In the genomic region with DNA sequence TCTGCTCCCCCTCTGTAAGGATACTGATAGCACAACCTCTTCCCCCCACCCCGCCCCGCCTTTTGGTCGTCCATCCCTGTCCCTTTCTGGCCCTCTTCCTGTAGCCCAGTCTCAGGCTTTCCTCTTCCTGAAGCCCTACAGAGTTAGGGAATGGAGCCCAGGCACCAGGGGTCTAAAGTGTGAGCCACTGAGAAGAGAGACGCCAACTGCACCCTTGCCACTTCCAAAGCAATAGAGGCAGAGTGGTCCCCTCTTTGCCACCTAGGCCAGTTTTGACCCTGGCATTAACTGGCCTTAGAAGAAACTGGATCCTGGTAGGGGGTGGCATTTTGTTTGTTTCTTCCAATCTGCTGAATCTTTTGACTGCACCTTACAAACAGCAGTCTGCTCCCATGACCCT, we compare ENCODE assay signal across 26 cellular contexts. TPM values are rescaled to one million over a fixed set of nuclear protein-coding genes. Genes with fewer than 3 reads are reported as not detected.
DNase-seq lines count a peak whose midpoint lies in the region; ATAC-seq and TF ChIP-seq lines count a peak whose summit lies in the region.
"Had no signal": no experiment of that assay in that cellular context is flagged by ENCODE, and none has a peak within 500 bp of the region (broad histone marks: within the 10 kb centered on the region; RNA-seq: fewer than 3 reads in every experiment).

No MANE protein-coding gene starts in this region.

- H3K36me3 ChIP-seq in aorta (ENCODE audit: control insufficient read depth in 1 of 2, insufficient read depth in 2 of 2, low read length in 1 of 2), result peaks cover 5 to 23% of the 10 kb centered on the region in 2 donors

- no peaks in the 10 kb centered on the region for H3K4me1 ChIP-seq in aorta (ENCODE audit: control insufficient read depth in 1 of 2, insufficient read depth in 2 of 2, low read length in 2 of 2)

- no peaks in the 10 kb centered on the region for H3K9me3 ChIP-seq in aorta (ENCODE audit: control insufficient read depth, low read length)
- H3K9me3 ChIP-seq: thyroid gland had no signal

- peak overlapping the region; percentile 19 for H3K27ac Mint-ChIP-seq in activated naive CD4-positive, alpha-beta T cell treated with anti-CD3 and anti-CD28 coated beads, Interleukin-2, amount 10 ng/mL, durations not matched to agents 7 days and 5 days
- H3K27ac Mint-ChIP-seq: activated T-helper 2 cell treated with anti-CD3 and anti-CD28 coated beads, Interferon-gamma antibody, Interleukin-2, Interleukin-4, amounts not matched to agents 10 μg/mL and 5 μg/mL and 100 μg/mL, durations not matched to agents 14 hours and 24 hours and 36 hours; CD8-positive, alpha-beta T cell had no signal

- POLR2A ChIA-PET in RWPE1 (lab: Yijun Ruan, JAX; ENCODE audit: low non-redundant PET), result no interaction called here

- no peak overlapping the region for H3K4me3 ChIP-seq in aorta (ENCODE audit: low read length in 2 of 2)
- H3K4me3 ChIP-seq: GM23248, lung, skin epidermis, thyroid gland had no signal

- H3K27me3 ChIP-seq in aorta (ENCODE audit: control insufficient read depth in 1 of 2, insufficient read depth in 2 of 2, low read length in 1 of 2), result no peaks in the 10 kb centered on the region
- H3K27me3 ChIP-seq: thyroid gland had no signal

- no peaks in the 10 kb centered on the region for H3K9me3 Mint-ChIP-seq in activated naive CD4-positive, alpha-beta T cell treated with anti-CD3 and anti-CD28 coated beads, Interleukin-2, amount 10 ng/mL, durations not matched to agents 7 days and 5 days
- H3K9me3 Mint-ChIP-seq: activated T-helper 2 cell treated with anti-CD3 and anti-CD28 coated beads, Interferon-gamma antibody, Interleukin-2, Interleukin-4, amounts not matched to agents 10 μg/mL and 5 μg/mL and 100 μg/mL, durations not matched to agents 14 hours and 24 hours and 36 hours; CD8-positive, alpha-beta T cell had no signal

- no peak for ATAC-seq in left lobe of liver
- no peak for ATAC-seq in sciatic nerve
- no peak for ATAC-seq in HG03432 (IDR thresholded peaks at IDR 0.05; ENCODE audit: unreplicated experiment)
- no peak for ATAC-seq in aorta (ENCODE audit: low FRiP score)
- no peak for ATAC-seq in HG03280 (IDR thresholded peaks at IDR 0.05; ENCODE audit: unreplicated experiment)
- ATAC-seq: CD8-positive, alpha-beta T cell; stimulated activated naive CD8-positive, alpha-beta T cell treated with anti-CD3 and anti-CD28 coated beads, Interleukin-15, Interleukin-2, amounts not matched to agents 100 U/mL and 50 U/mL, for 24 hours had no signal

- peaks cover 52% of the 10 kb centered on the region for H3K4me1 Mint-ChIP-seq in activated naive CD4-positive, alpha-beta T cell treated with anti-CD3 and anti-CD28 coated beads, Interleukin-2, amount 10 ng/mL, durations not matched to agents 7 days and 5 days

- intact Hi-C loops in sciatic nerve (cut with DNase I) (no loop called here), aorta (cut with DNase I) (no loop called here)

- no peak overlapping the region for H3K4me3 Mint-ChIP-seq in activated naive CD4-positive, alpha-beta T cell treated with anti-CD3 and anti-CD28 coated beads, Interleukin-2, amount 10 ng/mL, durations not matched to agents 7 days and 5 days
- H3K4me3 Mint-ChIP-seq: CD8-positive, alpha-beta T cell had no signal

- H3K27ac ChIP-seq in RWPE1, result peak overlapping the region; percentile 45
- H3K27ac ChIP-seq in aorta (ENCODE audit: low read depth in 1 of 2, low read length in 2 of 2), result no peak overlapping the region
- H3K27ac ChIP-seq: GM23248, thyroid gland, WERI-Rb-1 had no signal

- H3K36me3 Mint-ChIP-seq in activated naive CD4-positive, alpha-beta T cell treated with anti-CD3 and anti-CD28 coated beads, Interleukin-2, amount 10 ng/mL, durations not matched to agents 7 days and 5 days, result peaks cover 56% of the 10 kb centered on the region

- 71 to 75% methylated on average over 4 of the region's 4 CpGs for WGBS in aorta, 2 donors

- no peak for DNase-seq in activated naive CD4-positive, alpha-beta T cell treated with anti-CD3 and anti-CD28 coated beads, Interleukin-2, amount 10 ng/mL, durations not matched to agents 7 days and 5 days
- no peak for DNase-seq in activated naive CD4-positive, alpha-beta T cell treated with Interleukin-2 at 50 U/mL for 16 hours
- no peak for DNase-seq in RWPE1 (ENCODE audit: low spot score)
- DNase-seq in left lobe of liver (ENCODE audit: low spot score), result peak; percentile 37
- peak; percentile 33 for DNase-seq in sciatic nerve (ENCODE audit: low spot score)
- no peak for DNase-seq in aorta
- DNase-seq: amniotic stem cell; CD8-positive, alpha-beta T cell; DMS79; GM23248; hypothalamus; islet precursor cell; MV-4-11; NCI-H1930; NCI-H226; NCI-H774; OCI-M1; SHP77 treated with DMSO at 0.1 percent for 48 hours; stimulated activated naive CD8-positive, alpha-beta T cell treated with anti-CD3 and anti-CD28 coated beads, Interleukin-15, Interleukin-2, amounts not matched to agents 100 U/mL and 50 U/mL, for 24 hours; thyroid gland; WERI-Rb-1 had no signal

- H3K27me3 Mint-ChIP-seq in activated naive CD4-positive, alpha-beta T cell treated with anti-CD3 and anti-CD28 coated beads, Interleukin-2, amount 10 ng/mL, durations not matched to agents 7 days and 5 days, result peaks cover 6% of the 10 kb centered on the region

- no peak for TF ChIP-seq CTCF in RWPE1 (conservative IDR thresholded peaks at IDR 0.05; ENCODE audit: low read depth)

- CTCF ChIA-PET in activated naive CD4-positive, alpha-beta T cell treated with anti-CD3 and anti-CD28 coated beads, Interleukin-2, amount 10 ng/mL, durations not matched to agents 7 days and 5 days (lab: Charles Lee), result no interaction called here
- CTCF ChIA-PET in RWPE1 (lab: Yijun Ruan, JAX), result interaction anchor here (0.6 to 0.7 kb wide), 2 partner anchors 17 to 392 kb away, joined by 3 to 8 read pairs; no protein-coding TSS in a partner anchor

RNA-seq across cellular contexts. Expression of gene GRK2, which starts 9.8 kb away (rescaled TPM):
- 29.0 TPM for total RNA-seq in left lobe of liver
- 61.7 TPM for total RNA-seq in sciatic nerve
- total RNA-seq in aorta, result 10 to 100 TPM; 53.8 to 77.6 TPM
- polyA plus RNA-seq in aorta, result 10 to 100 TPM; 29.3 to 53.6 TPM

RNA-seq across cellular contexts. Expression of gene ANKRD13D, which starts 32.6 kb away (rescaled TPM):
- total RNA-seq in left lobe of liver (9.8 TPM), sciatic nerve (69.7 TPM), aorta (10 to 100 TPM; 43.2 to 96.1 TPM)
- 100 to 1,000 TPM in 1 of 2 donors, 10 to 100 TPM in 1; 16.8 to 100 TPM for polyA plus RNA-seq in aorta

RNA-seq across cellular contexts. Expression of gene SSH3, which starts 46.9 kb away (rescaled TPM):
- total RNA-seq in left lobe of liver (18.2 TPM), sciatic nerve (40.7 TPM), aorta (10 to 100 TPM; 27.3 to 37.0 TPM)
- polyA plus RNA-seq in aorta, result 10 to 100 TPM; 13.3 to 24.1 TPM

Comparison
In these comparisons a context has a peak if more than half of its experiments do, and no peak if none do; other contexts are left out.
1. DNase-seq: peak in left lobe of liver (single experiment) and sciatic nerve (single experiment); none in activated naive CD4-positive, alpha-beta T cell treated with anti-CD3 and anti-CD28 coated beads, Interleukin-2, amount 10 ng/mL, durations not matched to agents 7 days and 5 days (single experiment), activated naive CD4-positive, alpha-beta T cell treated with Interleukin-2 at 50 U/mL for 16 hours (single experiment), RWPE1 (single experiment) and aorta (0 of 2).